In the genomic region with DNA sequence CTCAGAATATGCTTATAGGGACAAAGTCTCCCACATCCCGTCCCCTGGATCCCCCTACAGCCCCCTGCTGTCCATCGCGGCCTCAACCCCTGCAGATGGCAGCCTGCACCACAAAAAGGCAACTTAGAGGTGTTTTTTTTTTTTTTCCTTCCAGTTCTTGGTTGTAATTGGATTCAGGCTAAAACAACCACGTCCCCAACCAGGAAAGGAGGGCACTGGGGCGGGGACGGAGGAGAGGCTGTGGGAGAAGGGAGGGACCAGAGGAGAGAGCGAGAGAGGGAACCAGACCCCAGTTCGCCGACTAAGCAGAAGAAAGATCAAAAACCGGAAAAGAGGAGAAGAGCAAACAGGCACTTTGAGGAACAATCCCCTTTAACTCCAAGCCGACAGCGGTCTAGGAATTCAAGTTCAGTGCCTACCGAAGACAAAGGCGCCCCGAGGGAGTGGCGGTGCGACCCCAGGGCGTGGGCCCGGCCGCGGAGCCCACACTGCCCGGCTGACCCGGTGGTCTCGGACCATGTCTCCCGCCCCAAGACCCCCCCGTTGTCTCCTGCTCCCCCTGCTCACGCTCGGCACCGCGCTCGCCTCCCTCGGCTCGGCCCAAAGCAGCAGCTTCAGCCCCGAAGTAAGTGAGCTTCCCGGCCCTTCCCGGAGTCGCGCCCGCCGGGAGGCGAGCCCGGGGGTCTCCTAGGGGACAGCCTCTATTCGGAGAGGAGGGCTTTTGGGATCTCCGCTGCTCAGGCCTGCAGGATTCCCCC, we compare ENCODE assay signal across 1 cellular context.
TF ChIP-seq lines count a peak whose summit lies in the region.

A gene (plus strand): TSS at position 285 of the 758 bp plus-strand sequence. CDS start 233 bp downstream, at position 518.

TF ChIP-seq in HepG2, 621 proteins besides CTCF, POLR2A, EP300 and RAD21 (continued from another document and continues in another):
- TF ChIP-seq KLF9 (CRISPR knock-in tag; IDR thresholded peaks at IDR 0.05; ENCODE audit: low read depth) (no peak; the same call in 1 of the 2 replicates), HMG20A (CRISPR knock-in tag; IDR thresholded peaks at IDR 0.05; ENCODE audit: borderline replicate concordance) (no peak), HMG20B (CRISPR knock-in tag; conservative IDR thresholded peaks at IDR 0.05) (no peak), PHF21A (CRISPR knock-in tag; IDR thresholded peaks at IDR 0.05) (no peak), ZNF496 (CRISPR knock-in tag; IDR thresholded peaks at IDR 0.05; ENCODE audit: insufficient replicate concordance) (no peak), SNAI1 (CRISPR knock-in tag; IDR thresholded peaks at IDR 0.05; ENCODE audit: borderline replicate concordance) (no peak; the same call in 1 of the 2 replicates), ARNTL (CRISPR knock-in tag; IDR thresholded peaks at IDR 0.05) (no peak), ZSCAN31 (CRISPR knock-in tag; IDR thresholded peaks at IDR 0.05; ENCODE audit: low read depth) (no peak), ZNF329 (CRISPR knock-in tag; IDR thresholded peaks at IDR 0.05; ENCODE audit: low read depth) (no peak), ZNF556 (CRISPR knock-in tag; IDR thresholded peaks at IDR 0.05; ENCODE audit: borderline replicate concordance) (0 out of 2 replicates have a peak, but pooled peaks have one; percentile 58), ZNF788 (CRISPR knock-in tag; IDR thresholded peaks at IDR 0.05; ENCODE audit: borderline replicate concordance) (no peak), ZNF660 (CRISPR knock-in tag; IDR thresholded peaks at IDR 0.05; ENCODE audit: borderline replicate concordance, low read depth) (no peak), SMARCE1 (IDR thresholded peaks at IDR 0.05; ENCODE audit: borderline replicate concordance) (no peak), PHF8 (CRISPR knock-in tag; IDR thresholded peaks at IDR 0.05) (no peak), PCBP2 (optimal IDR thresholded peaks at IDR 0.05; ENCODE audit: low read depth, low read length, poor library complexity, severe bottlenecking) (no peak), HNRNPUL1 (IDR thresholded peaks at IDR 0.05; ENCODE audit: low read depth, low read length) (no peak), TAF1 (CRISPR knock-in tag; IDR thresholded peaks at IDR 0.05) (no peak), ZNF12 (CRISPR knock-in tag; IDR thresholded peaks at IDR 0.05) (no peak), KDM3A (CRISPR knock-in tag; IDR thresholded peaks at IDR 0.05; ENCODE audit: low read depth) (no peak), ZNF564 (CRISPR knock-in tag; IDR thresholded peaks at IDR 0.05) (no peak), ZNF773 (CRISPR knock-in tag; IDR thresholded peaks at IDR 0.05; ENCODE audit: borderline replicate concordance) (peak; percentile 55; the same call in 1 of the 2 replicates), ONECUT2 (CRISPR knock-in tag; IDR thresholded peaks at IDR 0.05) (no peak; the same call in 1 of the 2 replicates), SMAD9 (CRISPR knock-in tag; IDR thresholded peaks at IDR 0.05) (no peak)
- TF ChIP-seq, protein P1, sequence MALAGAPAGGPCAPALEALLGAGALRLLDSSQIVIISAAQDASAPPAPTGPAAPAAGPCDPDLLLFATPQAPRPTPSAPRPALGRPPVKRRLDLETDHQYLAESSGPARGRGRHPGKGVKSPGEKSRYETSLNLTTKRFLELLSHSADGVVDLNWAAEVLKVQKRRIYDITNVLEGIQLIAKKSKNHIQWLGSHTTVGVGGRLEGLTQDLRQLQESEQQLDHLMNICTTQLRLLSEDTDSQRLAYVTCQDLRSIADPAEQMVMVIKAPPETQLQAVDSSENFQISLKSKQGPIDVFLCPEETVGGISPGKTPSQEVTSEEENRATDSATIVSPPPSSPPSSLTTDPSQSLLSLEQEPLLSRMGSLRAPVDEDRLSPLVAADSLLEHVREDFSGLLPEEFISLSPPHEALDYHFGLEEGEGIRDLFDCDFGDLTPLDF (CRISPR knock-in tag; IDR thresholded peaks at IDR 0.05) = no peak
- TF ChIP-seq, protein P2, sequence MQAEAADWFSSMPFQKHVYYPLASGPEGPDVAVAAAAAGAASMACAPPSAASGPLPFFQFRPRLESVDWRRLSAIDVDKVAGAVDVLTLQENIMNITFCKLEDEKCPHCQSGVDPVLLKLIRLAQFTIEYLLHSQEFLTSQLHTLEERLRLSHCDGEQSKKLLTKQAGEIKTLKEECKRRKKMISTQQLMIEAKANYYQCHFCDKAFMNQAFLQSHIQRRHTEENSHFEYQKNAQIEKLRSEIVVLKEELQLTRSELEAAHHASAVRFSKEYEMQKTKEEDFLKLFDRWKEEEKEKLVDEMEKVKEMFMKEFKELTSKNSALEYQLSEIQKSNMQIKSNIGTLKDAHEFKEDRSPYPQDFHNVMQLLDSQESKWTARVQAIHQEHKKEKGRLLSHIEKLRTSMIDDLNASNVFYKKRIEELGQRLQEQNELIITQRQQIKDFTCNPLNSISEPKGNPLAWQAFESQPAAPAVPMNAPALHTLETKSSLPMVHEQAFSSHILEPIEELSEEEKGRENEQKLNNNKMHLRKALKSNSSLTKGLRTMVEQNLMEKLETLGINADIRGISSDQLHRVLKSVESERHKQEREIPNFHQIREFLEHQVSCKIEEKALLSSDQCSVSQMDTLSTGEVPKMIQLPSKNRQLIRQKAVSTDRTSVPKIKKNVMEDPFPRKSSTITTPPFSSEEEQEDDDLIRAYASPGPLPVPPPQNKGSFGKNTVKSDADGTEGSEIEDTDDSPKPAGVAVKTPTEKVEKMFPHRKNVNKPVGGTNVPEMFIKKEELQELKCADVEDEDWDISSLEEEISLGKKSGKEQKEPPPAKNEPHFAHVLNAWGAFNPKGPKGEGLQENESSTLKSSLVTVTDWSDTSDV (CRISPR knock-in tag; IDR thresholded peaks at IDR 0.05) = no peak
- TF ChIP-seq, protein P3, sequence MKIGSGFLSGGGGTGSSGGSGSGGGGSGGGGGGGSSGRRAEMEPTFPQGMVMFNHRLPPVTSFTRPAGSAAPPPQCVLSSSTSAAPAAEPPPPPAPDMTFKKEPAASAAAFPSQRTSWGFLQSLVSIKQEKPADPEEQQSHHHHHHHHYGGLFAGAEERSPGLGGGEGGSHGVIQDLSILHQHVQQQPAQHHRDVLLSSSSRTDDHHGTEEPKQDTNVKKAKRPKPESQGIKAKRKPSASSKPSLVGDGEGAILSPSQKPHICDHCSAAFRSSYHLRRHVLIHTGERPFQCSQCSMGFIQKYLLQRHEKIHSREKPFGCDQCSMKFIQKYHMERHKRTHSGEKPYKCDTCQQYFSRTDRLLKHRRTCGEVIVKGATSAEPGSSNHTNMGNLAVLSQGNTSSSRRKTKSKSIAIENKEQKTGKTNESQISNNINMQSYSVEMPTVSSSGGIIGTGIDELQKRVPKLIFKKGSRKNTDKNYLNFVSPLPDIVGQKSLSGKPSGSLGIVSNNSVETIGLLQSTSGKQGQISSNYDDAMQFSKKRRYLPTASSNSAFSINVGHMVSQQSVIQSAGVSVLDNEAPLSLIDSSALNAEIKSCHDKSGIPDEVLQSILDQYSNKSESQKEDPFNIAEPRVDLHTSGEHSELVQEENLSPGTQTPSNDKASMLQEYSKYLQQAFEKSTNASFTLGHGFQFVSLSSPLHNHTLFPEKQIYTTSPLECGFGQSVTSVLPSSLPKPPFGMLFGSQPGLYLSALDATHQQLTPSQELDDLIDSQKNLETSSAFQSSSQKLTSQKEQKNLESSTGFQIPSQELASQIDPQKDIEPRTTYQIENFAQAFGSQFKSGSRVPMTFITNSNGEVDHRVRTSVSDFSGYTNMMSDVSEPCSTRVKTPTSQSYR (CRISPR knock-in tag; IDR thresholded peaks at IDR 0.05; ENCODE audit: borderline replicate concordance) = no peak
- TF ChIP-seq, protein P4, sequence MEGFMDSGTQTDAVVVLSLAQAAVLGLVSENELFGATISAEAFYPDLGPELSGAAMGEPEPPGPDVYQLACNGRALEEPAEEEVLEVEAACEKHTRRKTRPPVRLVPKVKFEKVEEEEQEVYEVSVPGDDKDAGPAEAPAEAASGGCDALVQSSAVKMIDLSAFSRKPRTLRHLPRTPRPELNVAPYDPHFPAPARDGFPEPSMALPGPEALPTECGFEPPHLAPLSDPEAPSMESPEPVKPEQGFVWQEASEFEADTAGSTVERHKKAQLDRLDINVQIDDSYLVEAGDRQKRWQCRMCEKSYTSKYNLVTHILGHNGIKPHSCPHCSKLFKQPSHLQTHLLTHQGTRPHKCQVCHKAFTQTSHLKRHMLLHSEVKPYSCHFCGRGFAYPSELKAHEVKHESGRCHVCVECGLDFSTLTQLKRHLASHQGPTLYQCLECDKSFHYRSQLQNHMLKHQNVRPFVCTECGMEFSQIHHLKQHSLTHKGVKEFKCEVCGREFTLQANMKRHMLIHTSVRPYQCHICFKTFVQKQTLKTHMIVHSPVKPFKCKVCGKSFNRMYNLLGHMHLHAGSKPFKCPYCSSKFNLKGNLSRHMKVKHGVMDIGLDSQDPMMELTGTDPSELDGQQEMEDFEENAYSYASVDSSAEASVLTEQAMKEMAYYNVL (CRISPR knock-in tag; IDR thresholded peaks at IDR 0.05; ENCODE audit: borderline replicate concordance) = no peak
- TF ChIP-seq, protein P5, sequence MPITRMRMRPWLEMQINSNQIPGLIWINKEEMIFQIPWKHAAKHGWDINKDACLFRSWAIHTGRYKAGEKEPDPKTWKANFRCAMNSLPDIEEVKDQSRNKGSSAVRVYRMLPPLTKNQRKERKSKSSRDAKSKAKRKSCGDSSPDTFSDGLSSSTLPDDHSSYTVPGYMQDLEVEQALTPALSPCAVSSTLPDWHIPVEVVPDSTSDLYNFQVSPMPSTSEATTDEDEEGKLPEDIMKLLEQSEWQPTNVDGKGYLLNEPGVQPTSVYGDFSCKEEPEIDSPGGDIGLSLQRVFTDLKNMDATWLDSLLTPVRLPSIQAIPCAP (CRISPR knock-in tag; IDR thresholded peaks at IDR 0.05; ENCODE audit: low read depth) = no peak
- TF ChIP-seq, protein P6, sequence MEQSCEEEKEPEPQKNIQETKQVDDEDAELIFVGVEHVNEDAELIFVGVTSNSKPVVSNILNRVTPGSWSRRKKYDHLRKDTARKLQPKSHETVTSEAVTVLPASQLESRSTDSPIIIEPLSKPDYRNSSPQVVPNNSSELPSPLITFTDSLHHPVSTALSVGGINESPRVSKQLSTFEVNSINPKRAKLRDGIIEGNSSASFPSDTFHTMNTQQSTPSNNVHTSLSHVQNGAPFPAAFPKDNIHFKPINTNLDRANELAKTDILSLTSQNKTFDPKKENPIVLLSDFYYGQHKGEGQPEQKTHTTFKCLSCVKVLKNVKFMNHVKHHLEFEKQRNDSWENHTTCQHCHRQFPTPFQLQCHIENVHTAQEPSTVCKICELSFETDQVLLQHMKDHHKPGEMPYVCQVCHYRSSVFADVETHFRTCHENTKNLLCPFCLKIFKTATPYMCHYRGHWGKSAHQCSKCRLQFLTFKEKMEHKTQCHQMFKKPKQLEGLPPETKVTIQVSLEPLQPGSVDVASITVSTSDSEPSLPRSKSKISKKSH (CRISPR knock-in tag; IDR thresholded peaks at IDR 0.05; ENCODE audit: borderline replicate concordance) = no peak
- TF ChIP-seq, protein P7, sequence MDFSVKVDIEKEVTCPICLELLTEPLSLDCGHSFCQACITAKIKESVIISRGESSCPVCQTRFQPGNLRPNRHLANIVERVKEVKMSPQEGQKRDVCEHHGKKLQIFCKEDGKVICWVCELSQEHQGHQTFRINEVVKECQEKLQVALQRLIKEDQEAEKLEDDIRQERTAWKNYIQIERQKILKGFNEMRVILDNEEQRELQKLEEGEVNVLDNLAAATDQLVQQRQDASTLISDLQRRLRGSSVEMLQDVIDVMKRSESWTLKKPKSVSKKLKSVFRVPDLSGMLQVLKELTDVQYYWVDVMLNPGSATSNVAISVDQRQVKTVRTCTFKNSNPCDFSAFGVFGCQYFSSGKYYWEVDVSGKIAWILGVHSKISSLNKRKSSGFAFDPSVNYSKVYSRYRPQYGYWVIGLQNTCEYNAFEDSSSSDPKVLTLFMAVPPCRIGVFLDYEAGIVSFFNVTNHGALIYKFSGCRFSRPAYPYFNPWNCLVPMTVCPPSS (IDR thresholded peaks at IDR 0.05) = no peak
- TF ChIP-seq, protein P8, sequence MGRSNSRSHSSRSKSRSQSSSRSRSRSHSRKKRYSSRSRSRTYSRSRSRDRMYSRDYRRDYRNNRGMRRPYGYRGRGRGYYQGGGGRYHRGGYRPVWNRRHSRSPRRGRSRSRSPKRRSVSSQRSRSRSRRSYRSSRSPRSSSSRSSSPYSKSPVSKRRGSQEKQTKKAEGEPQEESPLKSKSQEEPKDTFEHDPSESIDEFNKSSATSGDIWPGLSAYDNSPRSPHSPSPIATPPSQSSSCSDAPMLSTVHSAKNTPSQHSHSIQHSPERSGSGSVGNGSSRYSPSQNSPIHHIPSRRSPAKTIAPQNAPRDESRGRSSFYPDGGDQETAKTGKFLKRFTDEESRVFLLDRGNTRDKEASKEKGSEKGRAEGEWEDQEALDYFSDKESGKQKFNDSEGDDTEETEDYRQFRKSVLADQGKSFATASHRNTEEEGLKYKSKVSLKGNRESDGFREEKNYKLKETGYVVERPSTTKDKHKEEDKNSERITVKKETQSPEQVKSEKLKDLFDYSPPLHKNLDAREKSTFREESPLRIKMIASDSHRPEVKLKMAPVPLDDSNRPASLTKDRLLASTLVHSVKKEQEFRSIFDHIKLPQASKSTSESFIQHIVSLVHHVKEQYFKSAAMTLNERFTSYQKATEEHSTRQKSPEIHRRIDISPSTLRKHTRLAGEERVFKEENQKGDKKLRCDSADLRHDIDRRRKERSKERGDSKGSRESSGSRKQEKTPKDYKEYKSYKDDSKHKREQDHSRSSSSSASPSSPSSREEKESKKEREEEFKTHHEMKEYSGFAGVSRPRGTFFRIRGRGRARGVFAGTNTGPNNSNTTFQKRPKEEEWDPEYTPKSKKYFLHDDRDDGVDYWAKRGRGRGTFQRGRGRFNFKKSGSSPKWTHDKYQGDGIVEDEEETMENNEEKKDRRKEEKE (IDR thresholded peaks at IDR 0.05) = no peak
- TF ChIP-seq, protein P9, sequence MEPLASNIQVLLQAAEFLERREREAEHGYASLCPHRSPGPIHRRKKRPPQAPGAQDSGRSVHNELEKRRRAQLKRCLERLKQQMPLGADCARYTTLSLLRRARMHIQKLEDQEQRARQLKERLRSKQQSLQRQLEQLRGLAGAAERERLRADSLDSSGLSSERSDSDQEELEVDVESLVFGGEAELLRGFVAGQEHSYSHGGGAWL (CRISPR knock-in tag; IDR thresholded peaks at IDR 0.05) = no peak
- TF ChIP-seq, protein P10, sequence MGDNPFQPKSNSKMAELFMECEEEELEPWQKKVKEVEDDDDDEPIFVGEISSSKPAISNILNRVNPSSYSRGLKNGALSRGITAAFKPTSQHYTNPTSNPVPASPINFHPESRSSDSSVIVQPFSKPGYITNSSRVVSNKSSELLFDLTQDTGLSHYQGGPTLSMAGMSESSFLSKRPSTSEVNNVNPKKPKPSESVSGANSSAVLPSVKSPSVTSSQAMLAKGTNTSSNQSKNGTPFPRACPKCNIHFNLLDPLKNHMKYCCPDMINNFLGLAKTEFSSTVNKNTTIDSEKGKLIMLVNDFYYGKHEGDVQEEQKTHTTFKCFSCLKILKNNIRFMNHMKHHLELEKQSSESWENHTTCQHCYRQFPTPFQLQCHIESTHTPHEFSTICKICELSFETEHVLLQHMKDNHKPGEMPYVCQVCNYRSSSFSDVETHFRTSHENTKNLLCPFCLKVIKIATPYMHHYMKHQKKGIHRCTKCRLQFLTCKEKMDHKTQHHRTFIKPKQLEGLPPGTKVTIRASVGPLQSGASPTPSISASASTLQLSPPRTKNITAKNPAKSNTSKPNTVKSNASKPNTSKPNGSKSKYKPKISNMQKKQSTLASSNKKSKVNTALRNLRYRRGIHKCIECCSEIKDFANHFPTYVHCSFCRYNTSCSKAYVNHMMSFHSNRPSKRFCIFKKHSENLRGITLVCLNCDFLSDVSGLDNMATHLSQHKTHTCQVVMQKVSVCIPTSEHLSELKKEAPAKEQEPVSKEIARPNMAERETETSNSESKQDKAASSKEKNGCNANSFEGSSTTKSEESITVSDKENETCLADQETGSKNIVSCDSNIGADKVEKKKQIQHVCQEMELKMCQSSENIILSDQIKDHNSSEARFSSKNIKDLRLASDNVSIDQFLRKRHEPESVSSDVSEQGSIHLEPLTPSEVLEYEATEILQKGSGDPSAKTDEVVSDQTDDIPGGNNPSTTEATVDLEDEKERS (CRISPR knock-in tag; IDR thresholded peaks at IDR 0.05) = peak; percentile 85
